15 cellular contexts compared by ENCODE assay signal in genomic region chr10:131553581-131553980, GRCh38.
DNase-seq lines count a peak whose midpoint lies in the region; ATAC-seq and TF ChIP-seq lines count a peak whose summit lies in the region.
"Had no signal": no experiment of that assay in that cellular context is flagged by ENCODE, and none has a peak within 500 bp of the region (broad histone marks: within the 10 kb centered on the region; RNA-seq: fewer than 3 reads in every experiment).

No MANE protein-coding gene starts in this region.

- TF ChIP-seq CTCF in stomach (IDR thresholded peaks at IDR 0.05) = no peak
- no peak for TF ChIP-seq CTCF in upper lobe of right lung (IDR thresholded peaks at IDR 0.05)
- no peak for TF ChIP-seq CTCF in colonic mucosa (IDR thresholded peaks at IDR 0.05)

- H3K4me2 ChIP-seq in BLaER1 treated with 17β-estradiol and CSF1 and Interleukin-3, amounts not matched to agents 10 nM and 100 nM = peak overlapping the region; percentile 51 to 77 (median 67); a peak in 19 of 22 replicates

- no peak for TF ChIP-seq EP300 in stomach (IDR thresholded peaks at IDR 0.05)

- WGBS in stomach, 5 donors = 75 to 85% (median 77%) methylated on average over 8 of the region's 8 CpGs

- H3K27me3 ChIP-seq in BLaER1 treated with 17β-estradiol and CSF1 and Interleukin-3, amounts not matched to agents 10 nM and 100 nM = peaks cover 0 to 77% (median 0%) of the 10 kb centered on the region in 11 experiments; a peak in 9 of 22 replicates
- peaks cover 0 to 13% (median 0%) of the 10 kb centered on the region in 3 donors for H3K27me3 ChIP-seq in stomach
- no peaks in the 10 kb centered on the region for H3K27me3 ChIP-seq in upper lobe of right lung
- H3K27me3 ChIP-seq in colonic mucosa = no peaks in the 10 kb centered on the region

- TF ChIP-seq POLR2A in stomach (IDR thresholded peaks at IDR 0.05) = no peak

- no peaks in the 10 kb centered on the region for H3K36me3 ChIP-seq in BLaER1 treated with 17β-estradiol and CSF1 and Interleukin-3, amounts not matched to agents 10 nM and 100 nM
- H3K36me3 ChIP-seq in stomach = no peaks in the 10 kb centered on the region
- H3K36me3 ChIP-seq in upper lobe of right lung = no peaks in the 10 kb centered on the region
- H3K36me3 ChIP-seq in colonic mucosa = no peaks in the 10 kb centered on the region
- H3K36me3 ChIP-seq: HAP-1 had no signal

- H3K27ac ChIP-seq in BLaER1 treated with 17β-estradiol and CSF1 and Interleukin-3, amounts not matched to agents 10 nM and 100 nM = no peak overlapping the region
- H3K27ac ChIP-seq in stomach = no peak overlapping the region
- no peak overlapping the region for H3K27ac ChIP-seq in upper lobe of right lung
- H3K27ac ChIP-seq in colonic mucosa = no peak overlapping the region
- H3K27ac ChIP-seq: C4-2B had no signal

- no peak overlapping the region for H3K4me3 ChIP-seq in BLaER1 treated with 17β-estradiol and CSF1 and Interleukin-3, amounts not matched to agents 10 nM and 100 nM
- H3K4me3 ChIP-seq in stomach = no peak overlapping the region
- H3K4me3 ChIP-seq in upper lobe of right lung = no peak overlapping the region
- H3K4me3 ChIP-seq in colonic mucosa = no peak overlapping the region
- H3K4me3 ChIP-seq: HAP-1 had no signal

- H3K4me1 ChIP-seq in BLaER1 treated with 17β-estradiol and CSF1 and Interleukin-3, amounts not matched to agents 10 nM and 100 nM = peaks cover 15 to 34% (median 23%) of the 10 kb centered on the region in 10 experiments
- H3K4me1 ChIP-seq in stomach = no peaks in the 10 kb centered on the region
- H3K4me1 ChIP-seq in upper lobe of right lung = no peaks in the 10 kb centered on the region
- H3K4me1 ChIP-seq in colonic mucosa = no peaks in the 10 kb centered on the region
- H3K4me1 ChIP-seq: Caco-2, HAP-1 had no signal

- no peaks in the 10 kb centered on the region for H3K9me3 ChIP-seq in BLaER1 treated with 17β-estradiol and CSF1 and Interleukin-3, amounts not matched to agents 10 nM and 100 nM (replicated peaks in 1 of 11)
- H3K9me3 ChIP-seq in stomach (no peaks in the 10 kb centered on the region), upper lobe of right lung (no peaks in the 10 kb centered on the region), colonic mucosa (no peaks in the 10 kb centered on the region)
- H3K9me3 ChIP-seq: Caco-2, HAP-1 had no signal

- DNase-seq in SW480 (ENCODE audit: low spot score) = peak; percentile 7
- DNase-seq in islet precursor cell = peak; percentile 18
- DNase-seq in stomach = peak; percentile 13
- no peak for DNase-seq in upper lobe of right lung
- no peak for DNase-seq in colonic mucosa
- DNase-seq: Caco-2; CD4-positive, CD25-positive, alpha-beta regulatory T cell; CD8-positive, alpha-beta T cell; DMS153; GOT3; HFFc6 had no signal

- H4K20me1 ChIP-seq in BLaER1 treated with 17β-estradiol and CSF1 and Interleukin-3, amounts not matched to agents 10 nM and 100 nM = peaks cover 0 to 43% (median 0%) of the 10 kb centered on the region in 11 experiments; a peak in 6 of 22 replicates

- intact Hi-C loops in stomach (cut with DNase I; ENCODE audit: low total_unique reads) = no loop called here
- intact Hi-C loops in upper lobe of right lung (cut with DNase I) = no loop called here
- intact Hi-C loops in colonic mucosa (cut with DNase I) = no loop called here

- H3K9ac ChIP-seq in BLaER1 treated with 17β-estradiol and CSF1 and Interleukin-3, amounts not matched to agents 10 nM and 100 nM = no peak overlapping the region
- H3K9ac ChIP-seq in colonic mucosa (ENCODE audit: low read depth in 2 of 2, low read length in 2 of 2) = no peak overlapping the region

- ATAC-seq in HG03571 (IDR thresholded peaks at IDR 0.05; ENCODE audit: unreplicated experiment) (no peak), upper lobe of right lung (no peak)
- ATAC-seq: CD8-positive, alpha-beta T cell had no signal

Comparison
In these comparisons a context has a peak if more than half of its experiments do, and no peak if none do; other contexts are left out.
1. DNase-seq: peak in SW480 (single experiment), islet precursor cell (single experiment) and stomach (single experiment); none in upper lobe of right lung (single experiment) and colonic mucosa (single experiment).